ENCODE assay signal across 8 cellular contexts in the genomic region with DNA sequence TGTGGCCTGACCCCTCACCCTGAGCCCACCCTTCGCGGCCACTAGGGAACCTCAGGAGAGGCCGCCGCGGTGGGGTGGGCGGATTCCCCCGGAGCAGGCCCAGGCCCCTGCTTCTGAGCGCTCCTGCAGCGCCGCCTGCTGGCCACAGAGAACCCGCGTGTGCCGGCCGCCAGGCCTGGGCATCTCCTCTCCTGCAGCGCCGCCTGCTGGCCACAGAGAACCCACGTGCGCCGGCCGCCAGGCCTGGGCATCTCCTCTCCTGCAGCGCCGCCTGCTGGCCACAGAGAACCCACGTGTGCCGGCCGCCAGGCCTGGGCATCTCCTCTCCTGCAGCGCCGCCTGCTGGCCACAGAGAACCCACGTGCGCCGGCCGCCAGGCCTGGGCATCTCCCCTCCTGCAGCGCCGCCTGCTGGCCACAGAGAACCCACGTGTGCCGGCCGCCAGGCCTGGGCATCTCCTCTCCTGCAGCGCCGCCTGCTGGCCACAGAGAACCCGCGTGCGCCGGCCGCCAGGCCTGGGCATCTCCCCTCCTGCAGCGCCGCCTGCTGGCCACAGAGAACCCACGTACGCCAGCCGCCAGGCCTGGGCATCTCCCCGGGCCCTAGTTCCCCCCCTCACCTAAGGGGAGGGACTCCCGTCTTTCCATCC.
DNase-seq lines count a peak whose midpoint lies in the region; ATAC-seq, FAIRE-seq and TF ChIP-seq lines count a peak whose summit lies in the region.
"Not testable (repeated sequence)": the region's sequence is repeated elsewhere in the genome, so short reads cannot be mapped to it uniquely, and the experiment has no call there.

No MANE protein-coding gene starts in this region.

- peaks cover 32% of the 10 kb centered on the region for H3K36me3 Mint-ChIP-seq in WTC11
- H3K36me3 Mint-ChIP-seq in endothelial cell (ENCODE audit: low read depth, unreplicated experiment), result peaks cover 12% of the 10 kb centered on the region

- WGBS in right lobe of liver (ENCODE audit: insufficient coverage, low coverage, low lambda C conversion rate, missing lambda C conversion rate), result no CpG with 5 or more reads among the region's 50 CpGs
- WGBS in small intestine, 3 donors, result 51 to 80% (median 77%) methylated on average over 1 to 35 of the region's 50 CpGs

- intact Hi-C loops in right lobe of liver (cut with DNase I), result not testable (repeated sequence)

- H3K4me1 ChIP-seq in right lobe of liver; small intestine (ENCODE audit: control insufficient read depth in 2 of 2, insufficient read depth in 1 of 2, low read depth in 1 of 2, low read length in 1 of 2): not testable (repeated sequence)

- not testable (repeated sequence) for H3K27ac ChIP-seq in right lobe of liver; small intestine (ENCODE audit: low read depth in 1 of 2, low read length in 1 of 2)

- not testable (repeated sequence) for FAIRE-seq in small intestine (lab: Jason Lieb, UNC)

- not testable (repeated sequence) for H3K27ac Mint-ChIP-seq in WTC11; endothelial cell (ENCODE audit: unreplicated experiment)

- ATAC-seq in WTC11, right lobe of liver: not testable (repeated sequence)

- H3K4me1 Mint-ChIP-seq in WTC11; endothelial cell (ENCODE audit: unreplicated experiment): not testable (repeated sequence)

- peaks cover 40% of the 10 kb centered on the region for H3K9me3 Mint-ChIP-seq in WTC11
- H3K9me3 Mint-ChIP-seq in endothelial cell (ENCODE audit: unreplicated experiment), result peaks cover 15% of the 10 kb centered on the region

- H3K4me3 ChIP-seq in right lobe of liver; small intestine (ENCODE audit: low read depth in 1 of 2, low read length in 2 of 2): not testable (repeated sequence)

- not testable (repeated sequence) for H3K27me3 ChIP-seq in right lobe of liver; small intestine (ENCODE audit: control insufficient read depth in 2 of 2, insufficient read depth in 2 of 2, low read length in 2 of 2)

- H3K27me3 Mint-ChIP-seq in WTC11 (ENCODE audit: low read depth), result not testable (repeated sequence)
- peaks cover 13% of the 10 kb centered on the region for H3K27me3 Mint-ChIP-seq in endothelial cell (ENCODE audit: unreplicated experiment)

- not testable (repeated sequence) for H3K36me3 ChIP-seq in right lobe of liver; small intestine (ENCODE audit: control insufficient read depth in 2 of 2, insufficient read depth in 2 of 2, low read length in 2 of 2)

- not testable (repeated sequence) for H3K9me3 ChIP-seq in right lobe of liver; small intestine (ENCODE audit: control insufficient read depth, low read depth)

- not testable (repeated sequence) for H3K4me3 Mint-ChIP-seq in WTC11; endothelial cell (ENCODE audit: unreplicated experiment)

- POLR2A ChIA-PET in WTC11 (lab: Charles Lee), result not testable (repeated sequence)

- not testable (repeated sequence) for TF ChIP-seq POLR2A in right lobe of liver (IDR thresholded peaks at IDR 0.05)

- CTCF ChIA-PET in WTC11 (lab: Charles Lee), result interaction anchor here (0.7 kb wide), 1 partner anchor 133 kb away, joined by 3 read pairs; no protein-coding TSS in a partner anchor

- not testable (repeated sequence) for DNase-seq in GM10266 (ENCODE audit: extremely low spot score)
- peak; percentile 45 for DNase-seq in NCI-H69 (lab: John Stamatoyannopoulos, UW)
- peak; percentile 78 for DNase-seq in WTC11 (ENCODE audit: low spot score)
- DNase-seq in activated naive CD4-positive, alpha-beta T cell treated with Interleukin-2 at 50 U/mL for 16 hours, result peak; percentile 67
- peak; percentile 43 for DNase-seq in endothelial cell (ENCODE audit: low spot score)
- DNase-seq in right lobe of liver, result peak; percentile 51 to 68 (median 63)
- peak; percentile 22 for DNase-seq in small intestine
- DNase-seq in ureter (ENCODE audit: low spot score), result peak; percentile 60

- peak; percentile 69 for TF ChIP-seq CTCF in GM10266 (IDR thresholded peaks at IDR 0.05; ENCODE audit: control insufficient read depth, insufficient read depth, low read depth, missing control alignments)
- peak; percentile 95 for TF ChIP-seq CTCF in WTC11 (IDR thresholded peaks at IDR 0.05)
- TF ChIP-seq CTCF in endothelial cell (IDR thresholded peaks at IDR 0.05; ENCODE audit: unreplicated experiment), result peak; percentile 88
- peak; percentile 53 to 62 (median 54) for TF ChIP-seq CTCF in right lobe of liver (IDR thresholded peaks at IDR 0.05)

TF ChIP-seq in WTC11, 78 proteins besides CTCF, POLR2A, EP300 and RAD21:
- TF ChIP-seq, protein P1, sequence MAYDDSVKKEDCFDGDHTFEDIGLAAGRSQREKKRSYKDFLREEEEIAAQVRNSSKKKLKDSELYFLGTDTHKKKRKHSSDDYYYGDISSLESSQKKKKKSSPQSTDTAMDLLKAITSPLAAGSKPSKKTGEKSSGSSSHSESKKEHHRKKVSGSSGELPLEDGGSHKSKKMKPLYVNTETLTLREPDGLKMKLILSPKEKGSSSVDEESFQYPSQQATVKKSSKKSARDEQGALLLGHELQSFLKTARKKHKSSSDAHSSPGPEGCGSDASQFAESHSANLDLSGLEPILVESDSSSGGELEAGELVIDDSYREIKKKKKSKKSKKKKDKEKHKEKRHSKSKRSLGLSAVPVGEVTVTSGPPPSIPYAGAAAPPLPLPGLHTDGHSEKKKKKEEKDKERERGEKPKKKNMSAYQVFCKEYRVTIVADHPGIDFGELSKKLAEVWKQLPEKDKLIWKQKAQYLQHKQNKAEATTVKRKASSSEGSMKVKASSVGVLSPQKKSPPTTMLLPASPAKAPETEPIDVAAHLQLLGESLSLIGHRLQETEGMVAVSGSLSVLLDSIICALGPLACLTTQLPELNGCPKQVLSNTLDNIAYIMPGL (CRISPR knock-in tag; IDR thresholded peaks at IDR 0.05), result peak; percentile 50; the same call in 1 of the 2 replicates
- TF ChIP-seq, protein P2, sequence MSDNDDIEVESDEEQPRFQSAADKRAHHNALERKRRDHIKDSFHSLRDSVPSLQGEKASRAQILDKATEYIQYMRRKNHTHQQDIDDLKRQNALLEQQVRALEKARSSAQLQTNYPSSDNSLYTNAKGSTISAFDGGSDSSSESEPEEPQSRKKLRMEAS (CRISPR knock-in tag; IDR thresholded peaks at IDR 0.05), result peak; percentile 35; the same call in 1 of the 2 replicates
